ENCODE assay signal across 14 cellular contexts in the genomic region with DNA sequence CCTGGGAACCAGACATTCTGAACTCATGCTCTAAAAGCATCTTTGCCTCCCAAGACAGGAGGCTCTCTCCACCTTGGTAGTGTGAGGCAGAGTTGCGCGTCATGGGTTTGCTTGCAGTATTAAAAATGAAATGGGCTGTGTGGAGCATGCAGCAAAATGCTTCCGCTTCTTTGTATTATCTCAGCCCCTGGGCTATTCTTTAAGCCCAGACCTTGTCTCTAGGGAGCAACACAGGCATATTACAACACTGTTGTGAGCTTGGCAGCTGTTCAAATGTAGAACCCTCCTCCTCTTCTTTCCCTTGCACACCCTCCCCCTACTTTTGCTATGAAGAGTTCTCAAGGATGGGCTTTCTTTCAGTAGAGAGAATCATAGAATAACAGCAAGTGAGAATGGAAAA.
DNase-seq lines count a peak whose midpoint lies in the region; ATAC-seq and TF ChIP-seq lines count a peak whose summit lies in the region.
"Had no signal": no experiment of that assay in that cellular context is flagged by ENCODE, and none has a peak within 500 bp of the region (broad histone marks: within the 10 kb centered on the region; RNA-seq: fewer than 3 reads in every experiment).

No MANE protein-coding gene starts in this region.

- H3K9me3 Mint-ChIP-seq in glutamatergic neuron (ENCODE audit: unreplicated experiment) = peaks cover 3% of the 10 kb centered on the region
- H3K9me3 Mint-ChIP-seq in effector memory CD8-positive, alpha-beta T cell = no peaks in the 10 kb centered on the region
- H3K9me3 Mint-ChIP-seq: CD14-positive monocyte; natural killer cell treated with Interleukin-12 subunit alpha and Interleukin-12 subunit beta and Interleukin-15 and Interleukin-18, amount 100 ng/mL, for 72 hours; type B pancreatic cell had no signal

- H3K4me3 Mint-ChIP-seq in glutamatergic neuron (ENCODE audit: unreplicated experiment) = peak overlapping the region; percentile 20
- H3K4me3 Mint-ChIP-seq in effector memory CD8-positive, alpha-beta T cell = no peak overlapping the region
- H3K4me3 Mint-ChIP-seq: CD14-positive monocyte; natural killer cell treated with Interleukin-12 subunit alpha and Interleukin-12 subunit beta and Interleukin-15 and Interleukin-18, amount 100 ng/mL, for 72 hours; type B pancreatic cell had no signal

- peaks cover 17% of the 10 kb centered on the region for H3K4me1 Mint-ChIP-seq in glutamatergic neuron (ENCODE audit: low read depth, unreplicated experiment)
- no peaks in the 10 kb centered on the region for H3K4me1 Mint-ChIP-seq in effector memory CD8-positive, alpha-beta T cell (ENCODE audit: low read depth in 2 of 2)
- H3K4me1 Mint-ChIP-seq: CD14-positive monocyte had no signal

- H3K27me3 Mint-ChIP-seq in glutamatergic neuron (ENCODE audit: unreplicated experiment) = no peaks in the 10 kb centered on the region
- H3K27me3 Mint-ChIP-seq in effector memory CD8-positive, alpha-beta T cell = peaks cover 0 to 6% of the 10 kb centered on the region in 2 donors

- no peak for ATAC-seq in effector memory CD8-positive, alpha-beta T cell (replicated peaks)
- ATAC-seq: natural killer cell treated with Interleukin-12 subunit alpha and Interleukin-12 subunit beta and Interleukin-15 and Interleukin-18, amount 100 ng/mL, for 72 hours had no signal

- DNase-seq in DMS153 treated with DMSO at 0.1 percent for 48 hours (lab: John Stamatoyannopoulos, UW; ENCODE audit: unreplicated experiment) (peak; percentile 90), NCI-H1092 treated with DMSO at 0.1 percent for 48 hours (lab: John Stamatoyannopoulos, UW) (peak; percentile 61), NCI-H526 treated with DMSO at 0.1 percent for 48 hours (lab: John Stamatoyannopoulos, UW) (peak; percentile 53), glutamatergic neuron (no peak), head of caudate nucleus (no peak)
- no peak for DNase-seq in stimulated activated CD4-positive, alpha-beta T cell treated with anti-CD3 and anti-CD28 coated beads, Interleukin-12 subunit alpha, Interleukin-12 subunit beta, amount 100 ng/mL, for 4 hours
- no peak for DNase-seq in effector memory CD8-positive, alpha-beta T cell
- DNase-seq: activated CD4-positive, alpha-beta T cell treated with anti-CD3 and anti-CD28 coated beads, Interleukin-2, amount 50 U/mL, for 48 hours; amygdala; cortex of kidney; stimulated activated CD4-positive, alpha-beta T cell treated with anti-CD3 and anti-CD28 coated beads, Interleukin-4, amount 100 ng/mL, for 4 hours had no signal

- peak overlapping the region; percentile 82 for H3K27ac Mint-ChIP-seq in glutamatergic neuron (ENCODE audit: unreplicated experiment)
- no peak overlapping the region for H3K27ac Mint-ChIP-seq in effector memory CD8-positive, alpha-beta T cell
- H3K27ac Mint-ChIP-seq: CD14-positive monocyte; natural killer cell treated with Interleukin-12 subunit alpha and Interleukin-12 subunit beta and Interleukin-15 and Interleukin-18, amount 100 ng/mL, for 72 hours; type B pancreatic cell had no signal

- intact Hi-C loops in head of caudate nucleus (cut with DNase I) = no loop called here

- H3K36me3 Mint-ChIP-seq in glutamatergic neuron (ENCODE audit: unreplicated experiment) = no peaks in the 10 kb centered on the region
- no peaks in the 10 kb centered on the region for H3K36me3 Mint-ChIP-seq in effector memory CD8-positive, alpha-beta T cell (ENCODE audit: insufficient read depth)
- H3K36me3 Mint-ChIP-seq: CD14-positive monocyte; natural killer cell treated with Interleukin-12 subunit alpha and Interleukin-12 subunit beta and Interleukin-15 and Interleukin-18, amount 100 ng/mL, for 72 hours; type B pancreatic cell had no signal

- TF ChIP-seq CTCF in glutamatergic neuron (IDR thresholded peaks at IDR 0.05; ENCODE audit: partially characterized antibody, unreplicated experiment) = no peak

Comparison
In these comparisons a context has a peak if more than half of its experiments do, and no peak if none do; other contexts are left out.
1. DNase-seq: peak in DMS153 treated with DMSO at 0.1 percent for 48 hours (single experiment), NCI-H1092 treated with DMSO at 0.1 percent for 48 hours (single experiment) and NCI-H526 treated with DMSO at 0.1 percent for 48 hours (single experiment); none in glutamatergic neuron (single experiment), stimulated activated CD4-positive, alpha-beta T cell treated with anti-CD3 and anti-CD28 coated beads, Interleukin-12 subunit alpha, Interleukin-12 subunit beta, amount 100 ng/mL, for 4 hours (single experiment), head of caudate nucleus (0 of 42) and effector memory CD8-positive, alpha-beta T cell (0 of 3).